8 cellular contexts compared by ENCODE assay signal in the genomic region with DNA sequence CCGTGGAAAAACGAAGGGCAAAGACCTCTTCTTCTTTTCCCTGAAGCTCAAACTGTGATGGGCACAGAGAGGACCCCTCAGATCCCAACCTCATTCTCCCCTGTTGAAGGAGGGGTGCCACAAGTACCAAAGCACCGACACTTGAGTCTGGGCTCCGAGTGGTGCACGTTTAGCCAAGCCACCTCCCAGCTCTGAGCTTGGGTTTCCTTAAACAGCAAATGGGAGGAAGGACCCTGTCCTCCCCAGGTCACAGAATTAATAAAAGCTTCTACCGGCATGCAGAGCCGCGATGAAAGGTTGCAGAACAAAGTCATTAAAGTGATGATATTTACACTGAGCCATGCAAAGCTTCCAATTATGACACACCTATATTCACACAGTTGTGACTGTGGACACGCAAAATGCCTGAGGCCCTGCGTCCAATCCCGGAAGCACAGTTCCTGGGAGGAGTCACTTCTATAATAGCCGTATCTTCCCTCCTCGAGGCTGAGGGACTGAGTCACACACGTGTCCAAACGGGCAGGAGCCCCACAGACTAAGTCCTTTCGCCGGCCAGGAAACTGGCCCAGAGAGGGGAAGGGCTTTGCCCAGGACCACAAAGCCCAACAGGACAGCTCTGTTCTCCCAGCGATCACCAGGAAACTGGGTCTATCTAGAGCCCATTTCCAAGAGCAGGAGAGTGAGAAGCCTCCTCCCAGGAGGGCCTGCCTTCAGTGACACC. TPM values are rescaled to one million over a fixed set of nuclear protein-coding genes. Genes with fewer than 3 reads are reported as not detected.
DNase-seq lines count a peak whose midpoint lies in the region; ATAC-seq and TF ChIP-seq lines count a peak whose summit lies in the region.

No MANE protein-coding gene starts in this region.

- peak overlapping the region; percentile 89 for H2AFZ ChIP-seq in MM.1S (ENCODE audit: low read length)
- peak overlapping the region; percentile 97 for H2AFZ ChIP-seq in neural progenitor cell (replicated peaks)

- peak overlapping the region; percentile 65 for H3K4me3 ChIP-seq in MM.1S (ENCODE audit: low read length)
- H3K4me3 ChIP-seq in neural progenitor cell, result peak overlapping the region; percentile 59

- H3K36me3 ChIP-seq in MM.1S (replicated peaks; ENCODE audit: insufficient read depth, low read length) (no peaks in the 10 kb centered on the region), neural progenitor cell (no peaks in the 10 kb centered on the region)

- H3K9ac ChIP-seq in MM.1S (ENCODE audit: low read length) (peak overlapping the region; percentile 66), neural progenitor cell (no peak overlapping the region)

- H3K27me3 ChIP-seq in MM.1S (replicated peaks; ENCODE audit: insufficient read depth, low read length), result no peaks in the 10 kb centered on the region
- H3K27me3 ChIP-seq in neural progenitor cell, result no peaks in the 10 kb centered on the region

- H3K9me2 ChIP-seq in MM.1S (replicated peaks; ENCODE audit: insufficient read depth, low read length), result no peaks in the 10 kb centered on the region

- H3F3A ChIP-seq in MM.1S (ENCODE audit: insufficient read depth, low read length), result peaks cover 48% of the 10 kb centered on the region
- peaks cover 54% of the 10 kb centered on the region for H3F3A ChIP-seq in neural progenitor cell (ENCODE audit: low read depth)

- H3K4me1 Mint-ChIP-seq in activated B cell treated with CpG ODN at 0.5 μM for 24 hours (peaks cover 42% of the 10 kb centered on the region), neural progenitor cell (peaks cover 47% of the 10 kb centered on the region)

- H3K4me3 Mint-ChIP-seq in activated B cell treated with CpG ODN at 0.5 μM for 24 hours, result peak overlapping the region; percentile 81
- peak overlapping the region; percentile 86 for H3K4me3 Mint-ChIP-seq in neural progenitor cell

- H3K36me3 Mint-ChIP-seq in activated B cell treated with CpG ODN at 0.5 μM for 24 hours (ENCODE audit: low read depth) (peaks cover 2% of the 10 kb centered on the region), neural progenitor cell (peaks cover 2% of the 10 kb centered on the region)

- H3K4me1 ChIP-seq in MM.1S (ENCODE audit: low read length), result peaks cover 8% of the 10 kb centered on the region; the same call in 1 of the 2 replicates
- peaks cover 43% of the 10 kb centered on the region for H3K4me1 ChIP-seq in neural progenitor cell

- ATAC-seq in activated B cell treated with CpG ODN at 0.5 μM for 24 hours (ENCODE audit: low read depth) (no peak), HG02763 (IDR thresholded peaks at IDR 0.05; ENCODE audit: unreplicated experiment) (no peak), HG03108 (IDR thresholded peaks at IDR 0.05; ENCODE audit: unreplicated experiment) (no peak)

- peak overlapping the region; percentile 71 for H3K27ac ChIP-seq in MM.1S (ENCODE audit: low read length)
- H3K27ac ChIP-seq in neural progenitor cell, result no peak overlapping the region

- intact Hi-C loops in activated B cell treated with CpG ODN at 0.5 μM for 24 hours (cut with micrococcal nuclease), result loop anchor here (1.0 to 5.0 kb wide), 5 partner anchors 12 to 384 kb away; a partner anchor contains a TSS

- H3K27ac Mint-ChIP-seq in activated B cell treated with CpG ODN at 0.5 μM for 24 hours (peak overlapping the region; percentile 75), neural progenitor cell (peak overlapping the region; percentile 91)

- CTCF ChIA-PET in activated B cell treated with CpG ODN at 0.5 μM for 24 hours (lab: Charles Lee), result no interaction called here

- in situ Hi-C loops in G401 (cut with HindIII; ENCODE audit: low sequenced_read_pairs), result no loop called here

- POLR2A ChIA-PET in activated B cell treated with CpG ODN at 0.5 μM for 24 hours (lab: Charles Lee), result interaction anchor here (0.7 to 2.0 kb wide), 3 partner anchors 13 to 58 kb away, joined by 3 to 7 read pairs (median 5); no protein-coding TSS in a partner anchor

- H3K27me3 Mint-ChIP-seq in activated B cell treated with CpG ODN at 0.5 μM for 24 hours (no peaks in the 10 kb centered on the region), neural progenitor cell (ENCODE audit: insufficient read depth, low read depth) (peaks cover 11% of the 10 kb centered on the region)

- H3K79me2 ChIP-seq in MM.1S (ENCODE audit: low read length), result peaks cover 46% of the 10 kb centered on the region
- H3K79me2 ChIP-seq in neural progenitor cell (ENCODE audit: low read depth), result peaks cover 39% of the 10 kb centered on the region

- DNase-seq in G401 (ENCODE audit: low spot score), result peak; percentile 60
- peak; percentile 30 for DNase-seq in MM.1S
- no peak for DNase-seq in activated B cell treated with CpG ODN at 0.5 μM for 24 hours
- peak; percentile 60 for DNase-seq in fibroblast of the conjunctiva (ENCODE audit: low read depth)
- DNase-seq in neural progenitor cell (ENCODE audit: low spot score), result peak; percentile 34
- DNase-seq in effector CD8-positive, alpha-beta T cell (lab: John Stamatoyannopoulos, UW), result no peak

- H3K9me3 Mint-ChIP-seq in activated B cell treated with CpG ODN at 0.5 μM for 24 hours, result no peaks in the 10 kb centered on the region
- H3K9me3 Mint-ChIP-seq in neural progenitor cell, result no peaks in the 10 kb centered on the region

- H3K4me2 ChIP-seq in MM.1S (ENCODE audit: low read depth, low read length), result peak overlapping the region; percentile 92
- H3K4me2 ChIP-seq in neural progenitor cell, result peak overlapping the region; percentile 75

- H4K20me1 ChIP-seq in MM.1S (ENCODE audit: insufficient read depth, low read length), result peaks cover 1% of the 10 kb centered on the region; the same call in 1 of the 2 replicates
- H4K20me1 ChIP-seq in neural progenitor cell (ENCODE audit: low read depth), result peaks cover 34% of the 10 kb centered on the region

- no peak for TF ChIP-seq CTCF in MM.1S (IDR thresholded peaks at IDR 0.05; ENCODE audit: low read length)
- TF ChIP-seq CTCF in activated B cell treated with CpG ODN at 0.5 μM for 24 hours (IDR thresholded peaks at IDR 0.05), result no peak
- no peak for TF ChIP-seq CTCF in neural progenitor cell (IDR thresholded peaks at IDR 0.05)

- H3K9me3 ChIP-seq in MM.1S (replicated peaks; ENCODE audit: insufficient read depth, low read length) (no peaks in the 10 kb centered on the region), neural progenitor cell (ENCODE audit: low read depth) (no peaks in the 10 kb centered on the region)

RNA-seq across cellular contexts. Expression of a gene that starts 0.9 kb away (rescaled TPM):
- 94.4 and 129 TPM in 2 replicates for total RNA-seq in G401 (2014; rRNA removed; shearing (Covaris generic))
- 80.6 and 85.2 TPM in 2 replicates for total RNA-seq in activated B cell treated with CpG ODN at 0.5 μM for 24 hours
- total RNA-seq in neural progenitor cell (ENCODE audit: low replicate concordance), result 106 and 205 TPM in 2 replicates

RNA-seq across cellular contexts. Expression of a gene that starts 45.3 kb away (rescaled TPM):
- total RNA-seq in G401 (2014; rRNA removed; shearing (Covaris generic)), result 16.2 and 20.5 TPM in 2 replicates
- total RNA-seq in activated B cell treated with CpG ODN at 0.5 μM for 24 hours (17.4 and 24.0 TPM in 2 replicates), neural progenitor cell (ENCODE audit: low replicate concordance) (26.5 and 43.3 TPM in 2 replicates)

Comparison
In these comparisons a context has a peak if more than half of its experiments do, and no peak if none do; other contexts are left out.
1. DNase-seq: peak in G401 (single experiment), MM.1S (single experiment), fibroblast of the conjunctiva (single experiment) and neural progenitor cell (single experiment); none in activated B cell treated with CpG ODN at 0.5 μM for 24 hours (single experiment) and effector CD8-positive, alpha-beta T cell (single experiment).